ENCODE assay signal across 18 cellular contexts in genomic region chr5:133116601-133117000, GRCh38.
"Had no signal": no experiment of that assay in that cellular context is flagged by ENCODE, and none has a peak within 500 bp of the region (broad histone marks: within the 10 kb centered on the region; RNA-seq: fewer than 3 reads in every experiment).

No MANE protein-coding gene starts in this region.

- H3K9me3 Mint-ChIP-seq: activated naive CD4-positive, alpha-beta T cell treated with anti-CD3 and anti-CD28 coated beads, Interleukin-2, amount 10 ng/mL, durations not matched to agents 7 days and 5 days; activated T-cell treated with anti-CD3 and anti-CD28 coated beads, Interleukin-2, amount 50 U/mL, for 4 hours; dendritic cell treated with granulocyte-macrophage colony-stimulating factor and Interleukin-4, amounts not matched to agents 40 ng/mL and 50 ng/mL, for 4 days had no signal

- H3K4me1 Mint-ChIP-seq: activated naive CD4-positive, alpha-beta T cell treated with anti-CD3 and anti-CD28 coated beads, Interleukin-2, amount 10 ng/mL, durations not matched to agents 7 days and 5 days had no signal

- H3K27me3 ChIP-seq: cardiac muscle cell, transverse colon had no signal

- H3K27ac ChIP-seq: cardiac muscle cell, heart right ventricle, transverse colon had no signal

- H3K27ac Mint-ChIP-seq: activated naive CD4-positive, alpha-beta T cell treated with anti-CD3 and anti-CD28 coated beads, Interleukin-2, amount 10 ng/mL, durations not matched to agents 7 days and 5 days; dendritic cell treated with granulocyte-macrophage colony-stimulating factor and Interleukin-4, amounts not matched to agents 40 ng/mL and 50 ng/mL, for 4 days; progenitor cell of endocrine pancreas had no signal

- H3K27me3 Mint-ChIP-seq: activated naive CD4-positive, alpha-beta T cell treated with anti-CD3 and anti-CD28 coated beads, Interleukin-2, amount 10 ng/mL, durations not matched to agents 7 days and 5 days; dendritic cell treated with granulocyte-macrophage colony-stimulating factor and Interleukin-4, amounts not matched to agents 40 ng/mL and 50 ng/mL, for 4 days had no signal

- H3K4me3 Mint-ChIP-seq: activated naive CD4-positive, alpha-beta T cell treated with anti-CD3 and anti-CD28 coated beads, Interleukin-2, amount 10 ng/mL, durations not matched to agents 7 days and 5 days; activated T-cell treated with anti-CD3 and anti-CD28 coated beads, Interleukin-2, amount 50 U/mL, for 4 hours; dendritic cell treated with granulocyte-macrophage colony-stimulating factor and Interleukin-4, amounts not matched to agents 40 ng/mL and 50 ng/mL, for 4 days had no signal

- H3K4me3 ChIP-seq: cardiac muscle cell, heart right ventricle, mucosa of descending colon, skin epidermis, transverse colon had no signal

- DNase-seq: activated CD8-positive, alpha-beta memory T cell treated with anti-CD3 and anti-CD28 coated beads, Interleukin-2, amount 50 U/mL, for 4 hours; activated naive CD4-positive, alpha-beta T cell treated with anti-CD3 and anti-CD28 coated beads, Interleukin-2, amount 10 ng/mL, durations not matched to agents 7 days and 5 days; activated T-cell treated with anti-CD3 and anti-CD28 coated beads, Interleukin-2, amount 50 U/mL, for 4 hours; amygdala; effector CD8-positive, alpha-beta T cell; heart right ventricle; islet precursor cell; left colon; mesenchymal stem cell; right cardiac atrium; stimulated activated CD4-positive, alpha-beta T cell treated with anti-CD3 and anti-CD28 coated beads, Interleukin-1b, Interleukin-23, amount 100 ng/mL, for 48 hours; T-helper 9 cell; transverse colon had no signal

- H3K36me3 Mint-ChIP-seq: activated naive CD4-positive, alpha-beta T cell treated with anti-CD3 and anti-CD28 coated beads, Interleukin-2, amount 10 ng/mL, durations not matched to agents 7 days and 5 days had no signal

- H3K9me3 ChIP-seq: heart right ventricle, mucosa of descending colon, transverse colon had no signal

- ATAC-seq: activated T-cell treated with anti-CD3 and anti-CD28 coated beads, Interleukin-2, amount 50 U/mL, for 4 hours; heart right ventricle; left colon; mucosa of descending colon; right cardiac atrium had no signal

- H3K36me3 ChIP-seq: cardiac muscle cell, heart right ventricle, transverse colon had no signal
